ENCODE assay signal across 11 cellular contexts in genomic region chr10:88886557-88886956, GRCh38. TPM values are rescaled to one million over a fixed set of nuclear protein-coding genes. Genes with fewer than 3 reads are reported as not detected.
DNase-seq lines count a peak whose midpoint lies in the region; ATAC-seq and TF ChIP-seq lines count a peak whose summit lies in the region.
"Had no signal": no experiment of that assay in that cellular context is flagged by ENCODE, and none has a peak within 500 bp of the region (broad histone marks: within the 10 kb centered on the region; RNA-seq: fewer than 3 reads in every experiment).

No MANE protein-coding gene starts in this region.

- CTCF ChIA-PET in activated CD8-positive, alpha-beta T cell treated with anti-CD3 and anti-CD28 coated beads for 36 hours (lab: Charles Lee) = interaction anchor here (2.0 to 4.4 kb wide), 5 partner anchors 9 to 51 kb away, joined by 7 to 18 read pairs (median 13); no protein-coding TSS in a partner anchor
- CTCF ChIA-PET in activated CD8-positive, alpha-beta T cell treated with anti-CD3 and anti-CD28 coated beads, Interleukin-2, amount 10 ng/mL, durations not matched to agents 7 days and 5 days (lab: Charles Lee) = interaction anchor here (0.8 to 6.4 kb wide), 6 partner anchors 9 to 76 kb away, joined by 3 to 38 read pairs (median 12); no protein-coding TSS in a partner anchor

- TF ChIP-seq POLR2A in right lobe of liver (IDR thresholded peaks at IDR 0.05) = no peak

- no peaks in the 10 kb centered on the region for H3K36me3 ChIP-seq in right lobe of liver
- H3K36me3 ChIP-seq: BLaER1, pancreas had no signal

- H3K27ac ChIP-seq in right lobe of liver = no peak overlapping the region
- H3K27ac ChIP-seq in foreskin keratinocyte = no peak overlapping the region
- H3K27ac ChIP-seq: BLaER1, pancreas had no signal

- peaks cover 81% of the 10 kb centered on the region for H3K4me1 Mint-ChIP-seq in activated CD8-positive, alpha-beta T cell treated with anti-CD3 and anti-CD28 coated beads for 36 hours (ENCODE audit: low read depth)
- peaks cover 88% of the 10 kb centered on the region for H3K4me1 Mint-ChIP-seq in activated CD8-positive, alpha-beta T cell treated with anti-CD3 and anti-CD28 coated beads, Interleukin-2, amount 10 ng/mL, durations not matched to agents 7 days and 5 days (ENCODE audit: low read depth)
- peaks cover 57% of the 10 kb centered on the region for H3K4me1 Mint-ChIP-seq in memory B cell

- H3K27ac Mint-ChIP-seq in activated CD8-positive, alpha-beta T cell treated with anti-CD3 and anti-CD28 coated beads for 36 hours = peak overlapping the region; percentile 5
- no peak overlapping the region for H3K27ac Mint-ChIP-seq in activated CD8-positive, alpha-beta T cell treated with anti-CD3 and anti-CD28 coated beads, Interleukin-2, amount 10 ng/mL, durations not matched to agents 7 days and 5 days
- H3K27ac Mint-ChIP-seq in memory B cell = peak overlapping the region; percentile 86

- POLR2A ChIA-PET in activated CD8-positive, alpha-beta T cell treated with anti-CD3 and anti-CD28 coated beads for 36 hours (lab: Charles Lee) = interaction anchor here (1.1 to 2.5 kb wide), 3 partner anchors 9 to 15 kb away, joined by 5 to 10 read pairs (median 6); no protein-coding TSS in a partner anchor
- POLR2A ChIA-PET in activated CD8-positive, alpha-beta T cell treated with anti-CD3 and anti-CD28 coated beads, Interleukin-2, amount 10 ng/mL, durations not matched to agents 7 days and 5 days (lab: Charles Lee) = no interaction called here

- H3K27me3 ChIP-seq in right lobe of liver = no peaks in the 10 kb centered on the region
- no peaks in the 10 kb centered on the region for H3K27me3 ChIP-seq in foreskin keratinocyte
- H3K27me3 ChIP-seq: BLaER1, pancreas had no signal

- peak; percentile 90 for ATAC-seq in activated CD8-positive, alpha-beta T cell treated with anti-CD3 and anti-CD28 coated beads for 36 hours
- ATAC-seq in activated CD8-positive, alpha-beta T cell treated with anti-CD3 and anti-CD28 coated beads, Interleukin-2, amount 10 ng/mL, durations not matched to agents 7 days and 5 days = no peak
- ATAC-seq in GM21515 (IDR thresholded peaks at IDR 0.05; ENCODE audit: unreplicated experiment) (peak; percentile 43), HG03432 (IDR thresholded peaks at IDR 0.05; ENCODE audit: unreplicated experiment) (peak; percentile 71), memory B cell (ENCODE audit: low read depth) (peak; percentile 78), right lobe of liver (no peak), foreskin keratinocyte (no peak)
- ATAC-seq: pancreas had no signal

- no peaks in the 10 kb centered on the region for H3K27me3 Mint-ChIP-seq in activated CD8-positive, alpha-beta T cell treated with anti-CD3 and anti-CD28 coated beads for 36 hours
- no peaks in the 10 kb centered on the region for H3K27me3 Mint-ChIP-seq in activated CD8-positive, alpha-beta T cell treated with anti-CD3 and anti-CD28 coated beads, Interleukin-2, amount 10 ng/mL, durations not matched to agents 7 days and 5 days (ENCODE audit: low read depth)
- no peaks in the 10 kb centered on the region for H3K27me3 Mint-ChIP-seq in memory B cell

- no peak overlapping the region for H3K4me3 ChIP-seq in right lobe of liver
- H3K4me3 ChIP-seq: BLaER1, pancreas had no signal

- H3K9me3 ChIP-seq in right lobe of liver = no peaks in the 10 kb centered on the region
- H3K9me3 ChIP-seq: BLaER1, pancreas had no signal

- intact Hi-C loops in activated CD8-positive, alpha-beta T cell treated with anti-CD3 and anti-CD28 coated beads for 36 hours (cut with micrococcal nuclease) = no loop called here
- intact Hi-C loops in right lobe of liver (cut with DNase I) = no loop called here

- no peaks in the 10 kb centered on the region for H3K9me3 Mint-ChIP-seq in activated CD8-positive, alpha-beta T cell treated with anti-CD3 and anti-CD28 coated beads for 36 hours
- no peaks in the 10 kb centered on the region for H3K9me3 Mint-ChIP-seq in activated CD8-positive, alpha-beta T cell treated with anti-CD3 and anti-CD28 coated beads, Interleukin-2, amount 10 ng/mL, durations not matched to agents 7 days and 5 days (ENCODE audit: insufficient read depth)
- no peaks in the 10 kb centered on the region for H3K9me3 Mint-ChIP-seq in memory B cell

- DNase-seq in activated CD8-positive, alpha-beta T cell treated with anti-CD3 and anti-CD28 coated beads for 36 hours = peak; percentile 44
- DNase-seq in activated CD8-positive, alpha-beta T cell treated with anti-CD3 and anti-CD28 coated beads, Interleukin-2, amount 10 ng/mL, durations not matched to agents 7 days and 5 days = no peak
- peak in 1 of 2 donors; percentile 22 for DNase-seq in memory B cell (ENCODE audit: low spot score in 2 of 2)
- DNase-seq in right lobe of liver = no peak
- DNase-seq in foreskin keratinocyte = no peak
- DNase-seq in NCI-H510A (lab: John Stamatoyannopoulos, UW) = no peak
- DNase-seq: activated CD4-positive, alpha-beta T cell treated with anti-CD3 and anti-CD28 coated beads for 4 hours; pancreas had no signal

- H3K36me3 Mint-ChIP-seq in activated CD8-positive, alpha-beta T cell treated with anti-CD3 and anti-CD28 coated beads for 36 hours (ENCODE audit: low read depth) = peaks cover 42% of the 10 kb centered on the region
- peaks cover 57% of the 10 kb centered on the region for H3K36me3 Mint-ChIP-seq in activated CD8-positive, alpha-beta T cell treated with anti-CD3 and anti-CD28 coated beads, Interleukin-2, amount 10 ng/mL, durations not matched to agents 7 days and 5 days (ENCODE audit: low read depth)
- peaks cover 2% of the 10 kb centered on the region for H3K36me3 Mint-ChIP-seq in memory B cell

- no peak for TF ChIP-seq CTCF in activated CD8-positive, alpha-beta T cell treated with anti-CD3 and anti-CD28 coated beads for 36 hours (IDR thresholded peaks at IDR 0.05)
- TF ChIP-seq CTCF in right lobe of liver (IDR thresholded peaks at IDR 0.05) (no peak), foreskin keratinocyte (conservative IDR thresholded peaks at IDR 0.05) (no peak)

- H3K4me3 Mint-ChIP-seq in activated CD8-positive, alpha-beta T cell treated with anti-CD3 and anti-CD28 coated beads for 36 hours = no peak overlapping the region
- no peak overlapping the region for H3K4me3 Mint-ChIP-seq in activated CD8-positive, alpha-beta T cell treated with anti-CD3 and anti-CD28 coated beads, Interleukin-2, amount 10 ng/mL, durations not matched to agents 7 days and 5 days
- peak overlapping the region; percentile 61 for H3K4me3 Mint-ChIP-seq in memory B cell

- no peaks in the 10 kb centered on the region for H3K4me1 ChIP-seq in right lobe of liver
- peaks cover 25% of the 10 kb centered on the region for H3K4me1 ChIP-seq in foreskin keratinocyte
- H3K4me1 ChIP-seq: pancreas had no signal

RNA-seq across cellular contexts. Expression of gene STAMBPL1, which starts 6.5 kb away (rescaled TPM):
- 10 to 100 TPM; 71.1 to 76.5 TPM for total RNA-seq in activated CD8-positive, alpha-beta T cell treated with anti-CD3 and anti-CD28 coated beads for 36 hours
- 10 to 100 TPM; 67.6 TPM for total RNA-seq in activated CD8-positive, alpha-beta T cell treated with anti-CD3 and anti-CD28 coated beads, Interleukin-2, amount 10 ng/mL, durations not matched to agents 7 days and 5 days
- total RNA-seq in right lobe of liver (1 to 10 TPM in 5 of 6 experiments, under 1 TPM in 1; 0.66 to 8.0 (median 4.2) TPM), foreskin keratinocyte (7.8 and 9.6 TPM in 2 replicates)
- 4.6 and 6.8 TPM in 2 replicates for polyA plus RNA-seq in foreskin keratinocyte

RNA-seq across cellular contexts. Expression of gene ANKRD22, which starts 34.9 kb away (rescaled TPM):
- total RNA-seq in activated CD8-positive, alpha-beta T cell treated with anti-CD3 and anti-CD28 coated beads for 36 hours = not detected
- under 1 TPM in 1 of 2 experiments, not detected in 1; 0.45 TPM for total RNA-seq in activated CD8-positive, alpha-beta T cell treated with anti-CD3 and anti-CD28 coated beads, Interleukin-2, amount 10 ng/mL, durations not matched to agents 7 days and 5 days
- total RNA-seq in right lobe of liver (1 to 10 TPM in 2 of 6 experiments, under 1 TPM in 1, not detected in 3; 0.54 to 1.2 (median 1.2) TPM), foreskin keratinocyte (0.24 and 0.35 TPM in 2 replicates)
- polyA plus RNA-seq in foreskin keratinocyte = 0.18 and 0.23 TPM in 2 replicates

Comparison
In these comparisons a context has a peak if more than half of its experiments do, and no peak if none do; other contexts are left out.
1. ATAC-seq: peak in activated CD8-positive, alpha-beta T cell treated with anti-CD3 and anti-CD28 coated beads for 36 hours (single experiment), GM21515 (single experiment), HG03432 (single experiment) and memory B cell (single experiment); none in activated CD8-positive, alpha-beta T cell treated with anti-CD3 and anti-CD28 coated beads, Interleukin-2, amount 10 ng/mL, durations not matched to agents 7 days and 5 days (single experiment), right lobe of liver (0 of 4) and foreskin keratinocyte (single experiment).